13 cellular contexts compared by ENCODE assay signal in genomic region chr6:33144373-33144772, GRCh38. TPM values are rescaled to one million over a fixed set of nuclear protein-coding genes. Genes with fewer than 3 reads are reported as not detected.
DNase-seq lines count a peak whose midpoint lies in the region; ATAC-seq and TF ChIP-seq lines count a peak whose summit lies in the region.
"Had no signal": no experiment of that assay in that cellular context is flagged by ENCODE, and none has a peak within 500 bp of the region (broad histone marks: within the 10 kb centered on the region; RNA-seq: fewer than 3 reads in every experiment).

No MANE protein-coding gene starts in this region.

- no peak overlapping the region for H3K4me3 Mint-ChIP-seq in activated naive CD8-positive, alpha-beta T cell treated with anti-CD3 and anti-CD28 coated beads, Interleukin-2, amount 50 U/mL, for 24 hours
- H3K4me3 Mint-ChIP-seq in activated naive CD8-positive, alpha-beta T cell treated with anti-CD3 and anti-CD28 coated beads for 36 hours, result no peak overlapping the region
- no peak overlapping the region for H3K4me3 Mint-ChIP-seq in type B pancreatic cell
- H3K4me3 Mint-ChIP-seq: brain; T-helper 1 cell treated with Interleukin-12 subunit alpha and Interleukin-12 subunit beta and Interleukin-4 antibody, amounts not matched to agents 30 μg/mL and 1 μg/mL, for 36 hours had no signal

- intact Hi-C loops in PC-3 (cut with micrococcal nuclease), result loop anchor here (10.0 kb wide), 1 partner anchor 260 kb away; no protein-coding TSS in a partner anchor

- no peaks in the 10 kb centered on the region for H3K36me3 ChIP-seq in upper lobe of left lung
- H3K36me3 ChIP-seq in PC-3 (ENCODE audit: low read depth, low read length), result no peaks in the 10 kb centered on the region

- H4K20me1 ChIP-seq in PC-3 (ENCODE audit: low read length), result no peaks in the 10 kb centered on the region

- H3K4me1 ChIP-seq in upper lobe of left lung (no peaks in the 10 kb centered on the region), PC-3 (ENCODE audit: insufficient read depth, low read length) (no peaks in the 10 kb centered on the region)

- TF ChIP-seq EP300 in upper lobe of left lung (IDR thresholded peaks at IDR 0.05), result no peak

- peak in 1 of 4 donors; percentile 36 for TF ChIP-seq POLR2A in upper lobe of left lung (IDR thresholded peaks at IDR 0.05)

- CTCF ChIA-PET in PC-3 (lab: Charles Lee), result no interaction called here

- H3K9me3 Mint-ChIP-seq in activated naive CD8-positive, alpha-beta T cell treated with anti-CD3 and anti-CD28 coated beads, Interleukin-2, amount 50 U/mL, for 24 hours, result no peaks in the 10 kb centered on the region
- H3K9me3 Mint-ChIP-seq in activated naive CD8-positive, alpha-beta T cell treated with anti-CD3 and anti-CD28 coated beads for 36 hours, result no peaks in the 10 kb centered on the region
- H3K9me3 Mint-ChIP-seq in type B pancreatic cell, result no peaks in the 10 kb centered on the region
- H3K9me3 Mint-ChIP-seq: T-helper 1 cell treated with Interleukin-12 subunit alpha and Interleukin-12 subunit beta and Interleukin-4 antibody, amounts not matched to agents 30 μg/mL and 1 μg/mL, for 36 hours had no signal

- H3K9ac ChIP-seq in PC-3 (ENCODE audit: low read length), result no peak overlapping the region

- in situ Hi-C loops in SK-MEL-5 (cut with HindIII; ENCODE audit: low pct_unique_long_range_greater_than_20kb, low sequenced_read_pairs), result no loop called here

- no peak for DNase-seq in activated naive CD8-positive, alpha-beta T cell treated with anti-CD3 and anti-CD28 coated beads, Interleukin-2, amount 50 U/mL, for 24 hours
- DNase-seq in activated naive CD8-positive, alpha-beta T cell treated with anti-CD3 and anti-CD28 coated beads for 36 hours, result no peak
- DNase-seq in SK-MEL-5 (ENCODE audit: low read depth, low spot score) (peak; percentile 92), glomerular visceral epithelial cell (ENCODE audit: extremely low spot score) (peak; percentile 60), upper lobe of left lung (peak in 1 of 2 donors; percentile 36), type B pancreatic cell (ENCODE audit: extremely low spot score, unreplicated experiment) (no peak), PC-3 (no peak)
- DNase-seq: activated CD8-positive, alpha-beta memory T cell treated with anti-CD3 and anti-CD28 coated beads, Interleukin-2, amount 50 U/mL, for 4 hours; NCI-H2171 had no signal

- no peak overlapping the region for H3K4me2 ChIP-seq in PC-3 (ENCODE audit: low read length)

- H3K27ac Mint-ChIP-seq in activated naive CD8-positive, alpha-beta T cell treated with anti-CD3 and anti-CD28 coated beads, Interleukin-2, amount 50 U/mL, for 24 hours, result no peak overlapping the region
- H3K27ac Mint-ChIP-seq in activated naive CD8-positive, alpha-beta T cell treated with anti-CD3 and anti-CD28 coated beads for 36 hours, result no peak overlapping the region
- no peak overlapping the region for H3K27ac Mint-ChIP-seq in type B pancreatic cell
- H3K27ac Mint-ChIP-seq: brain; T-helper 1 cell treated with Interleukin-12 subunit alpha and Interleukin-12 subunit beta and Interleukin-4 antibody, amounts not matched to agents 30 μg/mL and 1 μg/mL, for 36 hours had no signal

- POLR2A ChIA-PET in PC-3 (lab: Charles Lee; ENCODE audit: unreplicated experiment), result no interaction called here

- peaks cover 5% of the 10 kb centered on the region for H3K4me1 Mint-ChIP-seq in activated naive CD8-positive, alpha-beta T cell treated with anti-CD3 and anti-CD28 coated beads, Interleukin-2, amount 50 U/mL, for 24 hours
- no peaks in the 10 kb centered on the region for H3K4me1 Mint-ChIP-seq in activated naive CD8-positive, alpha-beta T cell treated with anti-CD3 and anti-CD28 coated beads for 36 hours
- no peaks in the 10 kb centered on the region for H3K4me1 Mint-ChIP-seq in type B pancreatic cell (ENCODE audit: unreplicated experiment)

- H3K9me3 ChIP-seq in upper lobe of left lung (no peaks in the 10 kb centered on the region), PC-3 (ENCODE audit: low read length) (no peaks in the 10 kb centered on the region)

- WGBS in upper lobe of left lung, 2 donors, result 11 to 13% methylated on average over 1 of the region's 1 CpG

- no peaks in the 10 kb centered on the region for H3K36me3 Mint-ChIP-seq in activated naive CD8-positive, alpha-beta T cell treated with anti-CD3 and anti-CD28 coated beads, Interleukin-2, amount 50 U/mL, for 24 hours (ENCODE audit: low read depth)
- H3K36me3 Mint-ChIP-seq in activated naive CD8-positive, alpha-beta T cell treated with anti-CD3 and anti-CD28 coated beads for 36 hours, result no peaks in the 10 kb centered on the region
- no peaks in the 10 kb centered on the region for H3K36me3 Mint-ChIP-seq in type B pancreatic cell
- H3K36me3 Mint-ChIP-seq: brain had no signal

- H3K4me3 ChIP-seq in upper lobe of left lung, result no peak overlapping the region
- no peak overlapping the region for H3K4me3 ChIP-seq in PC-3 (ENCODE audit: low read length)

- BruUV-seq in PC-3 (replicated peaks; lab: Mats Ljungman, UMichigan), result no TSS peak

- TF ChIP-seq CTCF in upper lobe of left lung (IDR thresholded peaks at IDR 0.05) (no peak), type B pancreatic cell (conservative IDR thresholded peaks at IDR 0.05) (no peak), PC-3 (conservative IDR thresholded peaks at IDR 0.05; ENCODE audit: low read depth, low read length) (no peak)

- H3K27ac ChIP-seq in upper lobe of left lung (no peak overlapping the region), PC-3 (ENCODE audit: low read length) (no peak overlapping the region)

- no peak overlapping the region for H2AFZ ChIP-seq in PC-3 (ENCODE audit: low read length)

- peaks cover 27% of the 10 kb centered on the region for H3K27me3 Mint-ChIP-seq in activated naive CD8-positive, alpha-beta T cell treated with anti-CD3 and anti-CD28 coated beads, Interleukin-2, amount 50 U/mL, for 24 hours
- H3K27me3 Mint-ChIP-seq in activated naive CD8-positive, alpha-beta T cell treated with anti-CD3 and anti-CD28 coated beads for 36 hours, result peaks cover 48% of the 10 kb centered on the region
- H3K27me3 Mint-ChIP-seq in type B pancreatic cell, result peaks cover 45% of the 10 kb centered on the region

- H3F3A ChIP-seq in PC-3 (ENCODE audit: low read length, unreplicated experiment), result no peaks in the 10 kb centered on the region

- no peaks in the 10 kb centered on the region for H3K27me3 ChIP-seq in upper lobe of left lung
- peaks cover 43% of the 10 kb centered on the region for H3K27me3 ChIP-seq in PC-3 (ENCODE audit: low read length)

- H3K9me2 ChIP-seq in PC-3 (replicated peaks; ENCODE audit: low read length), result no peaks in the 10 kb centered on the region

- ATAC-seq in activated naive CD8-positive, alpha-beta T cell treated with anti-CD3 and anti-CD28 coated beads, Interleukin-2, amount 50 U/mL, for 24 hours, result peak; percentile 46
- ATAC-seq in upper lobe of left lung (ENCODE audit: low FRiP score in 2 of 2) (peak; percentile 61 to 71), PC-3 (no peak), GM18861 (IDR thresholded peaks at IDR 0.05; ENCODE audit: unreplicated experiment) (no peak)
- ATAC-seq: right cardiac atrium had no signal

- H3K79me2 ChIP-seq in PC-3 (ENCODE audit: low read length), result no peaks in the 10 kb centered on the region

RNA-seq across cellular contexts. Expression of gene COL11A2, which starts 47.9 kb away (rescaled TPM):
- total RNA-seq in activated naive CD8-positive, alpha-beta T cell treated with anti-CD3 and anti-CD28 coated beads for 36 hours, result 1 to 10 TPM; 1.0 to 1.1 TPM
- 0.42 and 0.98 TPM in 2 replicates for total RNA-seq in SK-MEL-5 (2014; rRNA removed; shearing (Covaris generic))
- 0.60 and 0.68 TPM in 2 replicates for polyA plus RNA-seq in SK-MEL-5 (2015; cell fraction: cytosol; rRNA removed)
- 12.7 and 14.5 TPM in 2 replicates for polyA plus RNA-seq in SK-MEL-5 (2015; cell fraction: nucleus; rRNA removed)
- 1 to 10 TPM in 2 of 6 donors, under 1 TPM in 4; 0.20 to 2.1 (median 0.74) TPM for total RNA-seq in upper lobe of left lung
- 1.3 and 11.9 TPM in 2 replicates for total RNA-seq in type B pancreatic cell (ENCODE audit: low replicate concordance)
- total RNA-seq in PC-3 (2014; rRNA removed), result 0.58 and 0.63 TPM in 2 replicates

RNA-seq across cellular contexts. Expression of gene RXRB, which starts 56.1 kb away (rescaled TPM):
- 10 to 100 TPM; 40.4 to 42.1 TPM for total RNA-seq in activated naive CD8-positive, alpha-beta T cell treated with anti-CD3 and anti-CD28 coated beads for 36 hours
- 16.5 and 17.0 TPM in 2 replicates for total RNA-seq in SK-MEL-5 (2014; rRNA removed; shearing (Covaris generic))
- polyA plus RNA-seq in SK-MEL-5 (2015; cell fraction: cytosol; rRNA removed), result 21.7 and 30.1 TPM in 2 replicates
- polyA plus RNA-seq in SK-MEL-5 (2015; cell fraction: nucleus; rRNA removed), result 174 and 206 TPM in 2 replicates
- total RNA-seq in upper lobe of left lung (10 to 100 TPM; 19.3 to 67.1 (median 48.4) TPM), type B pancreatic cell (ENCODE audit: low replicate concordance) (49.2 and 61.9 TPM in 2 replicates), PC-3 (2014; rRNA removed) (24.0 and 30.9 TPM in 2 replicates)

RNA-seq across cellular contexts. Expression of gene SLC39A7, which starts 56.3 kb away (rescaled TPM):
- total RNA-seq in activated naive CD8-positive, alpha-beta T cell treated with anti-CD3 and anti-CD28 coated beads for 36 hours, result 10 to 100 TPM; 51.0 to 55.6 TPM
- total RNA-seq in SK-MEL-5 (2014; rRNA removed; shearing (Covaris generic)), result 92.5 and 94.5 TPM in 2 replicates
- 178 and 204 TPM in 2 replicates for polyA plus RNA-seq in SK-MEL-5 (2015; cell fraction: cytosol; rRNA removed)
- polyA plus RNA-seq in SK-MEL-5 (2015; cell fraction: nucleus; rRNA removed), result 107 and 118 TPM in 2 replicates
- total RNA-seq in upper lobe of left lung, result 100 to 1,000 TPM in 2 of 6 donors, 10 to 100 TPM in 4; 37.7 to 104 (median 86.7) TPM
- 147 and 202 TPM in 2 replicates for total RNA-seq in type B pancreatic cell (ENCODE audit: low replicate concordance)
- total RNA-seq in PC-3 (2014; rRNA removed), result 128 and 149 TPM in 2 replicates

Comparison
In these comparisons a context has a peak if more than half of its experiments do, and no peak if none do; other contexts are left out.
1. ATAC-seq: peak in activated naive CD8-positive, alpha-beta T cell treated with anti-CD3 and anti-CD28 coated beads, Interleukin-2, amount 50 U/mL, for 24 hours (single experiment) and upper lobe of left lung (2 of 2); none in PC-3 (single experiment) and GM18861 (single experiment).
2. DNase-seq: peak in SK-MEL-5 (single experiment) and glomerular visceral epithelial cell (single experiment); none in activated naive CD8-positive, alpha-beta T cell treated with anti-CD3 and anti-CD28 coated beads, Interleukin-2, amount 50 U/mL, for 24 hours (single experiment), activated naive CD8-positive, alpha-beta T cell treated with anti-CD3 and anti-CD28 coated beads for 36 hours (single experiment), type B pancreatic cell (single experiment) and PC-3 (single experiment).